ENCODE assay signal across 20 cellular contexts in the genomic region with DNA sequence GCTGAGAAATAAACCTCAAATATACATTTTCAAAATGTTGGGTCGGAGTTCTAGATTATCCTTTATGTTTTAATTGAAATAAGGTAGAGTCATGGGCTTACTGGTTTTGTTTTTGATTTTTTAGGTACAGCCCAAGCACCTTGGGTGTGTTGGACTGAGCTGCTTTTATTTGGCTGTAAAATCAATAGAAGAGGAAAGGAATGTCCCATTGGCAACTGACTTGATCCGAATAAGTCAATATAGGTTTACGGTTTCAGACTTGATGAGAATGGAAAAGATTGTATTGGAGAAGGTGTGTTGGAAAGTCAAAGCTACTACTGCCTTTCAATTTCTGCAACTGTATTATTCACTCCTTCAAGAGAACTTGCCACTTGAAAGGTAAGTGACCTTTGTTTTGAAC. TPM values are rescaled to one million over a fixed set of nuclear protein-coding genes. Genes with fewer than 3 reads are reported as not detected.
A peak's percentile ranks its signal among the peaks of the same experiment; 100 is the strongest.
DNase-seq lines count a peak whose midpoint lies in the region; ATAC-seq, FAIRE-seq and TF ChIP-seq lines count a peak whose summit lies in the region.
"Had no signal": no experiment of that assay in that cellular context is flagged by ENCODE, and none has a peak within 500 bp of the region (broad histone marks: within the 10 kb centered on the region; RNA-seq: fewer than 3 reads in every experiment).

No MANE protein-coding gene starts in this region.

- peaks cover 3 to 43% of the 10 kb centered on the region in 2 experiments; a peak in 3 of 5 replicates for H3K36me3 ChIP-seq in HepG2 (replicated peaks in 1 of 2; ENCODE audit: control insufficient read depth in 1 of 2, insufficient read depth in 2 of 2, low read length in 2 of 2)
- H3K36me3 ChIP-seq in right lobe of liver, result peaks cover 0 to 52% (median 29%) of the 10 kb centered on the region in 4 donors
- H3K36me3 ChIP-seq in hepatocyte (replicated peaks; ENCODE audit: insufficient read depth, low read depth), result peaks cover 6% of the 10 kb centered on the region

- H3K27ac ChIP-seq in HepG2 (ENCODE audit: extremely low read length, insufficient read depth, low read length) (no peak overlapping the region), right lobe of liver (no peak overlapping the region), hepatocyte (no peak overlapping the region)
- H3K27ac ChIP-seq: esophagus muscularis mucosa, pancreas, sigmoid colon, tibial artery had no signal

- H3K27me3 ChIP-seq in HepG2 (ENCODE audit: control insufficient read depth in 1 of 2, insufficient read depth in 2 of 2, low read length in 2 of 2) (no peaks in the 10 kb centered on the region; a peak in 1 of 5 replicates), right lobe of liver (no peaks in the 10 kb centered on the region), hepatocyte (no peaks in the 10 kb centered on the region)
- H3K27me3 ChIP-seq: esophagus muscularis mucosa, pancreas, sigmoid colon, tibial artery had no signal

- H3K4me2 ChIP-seq in HepG2 (ENCODE audit: low read depth, low read length) (peak overlapping the region; percentile 84), hepatocyte (peak overlapping the region; percentile 80)

- H3K36me3 Mint-ChIP-seq in T-cell (peaks cover 25% of the 10 kb centered on the region), type B pancreatic cell (peaks cover 36% of the 10 kb centered on the region)
- H3K36me3 Mint-ChIP-seq in stimulated activated naive B cell treated with anti-CD40 and anti-IgM and Interleukin-4, amounts not matched to agents 10 μg/mL and 1 μg/mL and 100 μg/mL, for 72 hours, result peaks cover 4 to 18% of the 10 kb centered on the region in 2 donors

- H3K4me3 Mint-ChIP-seq in T-cell, result no peak overlapping the region
- H3K4me3 Mint-ChIP-seq in type B pancreatic cell, result peak overlapping the region; percentile 38
- no peak overlapping the region for H3K4me3 Mint-ChIP-seq in stimulated activated naive B cell treated with anti-CD40 and anti-IgM and Interleukin-4, amounts not matched to agents 10 μg/mL and 1 μg/mL and 100 μg/mL, for 72 hours

- TF ChIP-seq POLR2A in HepG2 (IDR thresholded peaks at IDR 0.05; ENCODE audit: insufficient read depth in 1 of 2, low read depth in 2 of 2, low read length in 2 of 2) (no peak), right lobe of liver (IDR thresholded peaks at IDR 0.05) (no peak)

- no peaks in the 10 kb centered on the region for H3K9me2 ChIP-seq in hepatocyte (replicated peaks; ENCODE audit: insufficient read depth)

- no peak for TF ChIP-seq RAD21 in HepG2 (CRISPR knock-in tag; IDR thresholded peaks at IDR 0.05)

- H3K79me2 ChIP-seq in HepG2 (ENCODE audit: insufficient read depth, low read length) (peaks cover 44% of the 10 kb centered on the region), hepatocyte (peaks cover 61% of the 10 kb centered on the region)

- CTCF ChIA-PET in HepG2 (lab: Yijun Ruan, JAX; ENCODE audit: low intra/inter-chr PET ratio, low total read pairs) (no interaction called here), T-cell (lab: Charles Lee) (interaction anchor here in 1 of 2 donors (1.4 to 5.7 kb wide), 4 partner anchors 8 to 32 kb away, joined by 5 to 55 read pairs (median 6); a partner anchor contains a TSS)

- TF ChIP-seq EP300 in HepG2 (IDR thresholded peaks at IDR 0.05; ENCODE audit: low read depth in 2 of 2, low read length in 2 of 2), result no peak
- no peak for TF ChIP-seq EP300 in HepG2 (CRISPR knock-in tag; IDR thresholded peaks at IDR 0.05; ENCODE audit: borderline replicate concordance)

- 97% methylated on average over 3 of the region's 3 CpGs for WGBS in HepG2 (ENCODE audit: low lambda C conversion rate)
- 46% methylated on average over 3 of the region's 3 CpGs for WGBS in right lobe of liver (ENCODE audit: insufficient coverage, low coverage, low lambda C conversion rate, missing lambda C conversion rate)
- WGBS in hepatocyte (ENCODE audit: low lambda C conversion rate, missing lambda C conversion rate), result 85% methylated on average over 3 of the region's 3 CpGs

- H2AFZ ChIP-seq in HepG2 (ENCODE audit: low read length) (no peak overlapping the region), hepatocyte (no peak overlapping the region)

- H3K4me1 Mint-ChIP-seq in T-cell, result peaks cover 38 to 52% (median 52%) of the 10 kb centered on the region in 3 donors
- H3K4me1 Mint-ChIP-seq in type B pancreatic cell (ENCODE audit: unreplicated experiment), result peaks cover 34% of the 10 kb centered on the region
- H3K4me1 Mint-ChIP-seq in stimulated activated naive B cell treated with anti-CD40 and anti-IgM and Interleukin-4, amounts not matched to agents 10 μg/mL and 1 μg/mL and 100 μg/mL, for 72 hours, result peaks cover 7 to 27% of the 10 kb centered on the region in 2 donors

- 0 out of 6 replicates have a peak overlapping the region, but pooled peaks of 1 of the 3 experiments have one; percentile 18 for H3K4me3 ChIP-seq in HepG2 (replicated peaks in 1 of 3; ENCODE audit: insufficient read depth in 1 of 3, low read depth in 2 of 3, low read length in 3 of 3)
- peak overlapping the region in 1 of 3 donors; percentile 85 for H3K4me3 ChIP-seq in right lobe of liver
- no peak overlapping the region for H3K4me3 ChIP-seq in hepatocyte
- H3K4me3 ChIP-seq: esophagus muscularis mucosa, K562, sigmoid colon, tibial artery had no signal

- ATAC-seq in HepG2 (no peak), right lobe of liver (no peak), T-cell (replicated peaks in 1 of 4) (no peak), left lobe of liver (no peak)
- ATAC-seq in stimulated activated naive B cell treated with anti-CD40 and anti-IgM and Interleukin-4, amounts not matched to agents 10 μg/mL and 1 μg/mL and 100 μg/mL, for 72 hours (replicated peaks), result no peak
- ATAC-seq: K562; pancreas; stimulated activated naive CD8-positive, alpha-beta T cell treated with anti-CD3 and anti-CD28 coated beads, Interleukin-15, Interleukin-2, amounts not matched to agents 100 U/mL and 50 U/mL, for 24 hours had no signal

- in situ Hi-C loops in HepG2 (cut with HindIII; ENCODE audit: extremely low pct_ligation_motif_present, low pct_unique_long_range_greater_than_20kb), result no loop called here

- H3K9me3 Mint-ChIP-seq in T-cell (no peaks in the 10 kb centered on the region), type B pancreatic cell (no peaks in the 10 kb centered on the region)
- no peaks in the 10 kb centered on the region for H3K9me3 Mint-ChIP-seq in stimulated activated naive B cell treated with anti-CD40 and anti-IgM and Interleukin-4, amounts not matched to agents 10 μg/mL and 1 μg/mL and 100 μg/mL, for 72 hours

- H3K27ac Mint-ChIP-seq in T-cell (peak overlapping the region; percentile 10 to 59), type B pancreatic cell (no peak overlapping the region)
- no peak overlapping the region for H3K27ac Mint-ChIP-seq in stimulated activated naive B cell treated with anti-CD40 and anti-IgM and Interleukin-4, amounts not matched to agents 10 μg/mL and 1 μg/mL and 100 μg/mL, for 72 hours

- H3K4me1 ChIP-seq in HepG2 (ENCODE audit: insufficient read depth, low read length), result peaks cover 37% of the 10 kb centered on the region
- peaks cover 0 to 32% (median 6%) of the 10 kb centered on the region in 4 donors for H3K4me1 ChIP-seq in right lobe of liver
- H3K4me1 ChIP-seq in hepatocyte (ENCODE audit: insufficient read depth), result peaks cover 18% of the 10 kb centered on the region

- H4K20me1 ChIP-seq in HepG2 (ENCODE audit: insufficient read depth, low read length) (peaks cover 34% of the 10 kb centered on the region), hepatocyte (ENCODE audit: insufficient read depth, poor library complexity, severe bottlenecking) (peaks cover 39% of the 10 kb centered on the region)

- H3K9ac ChIP-seq in HepG2 (ENCODE audit: insufficient read depth, low read depth, low read length), result no peak overlapping the region

- TF ChIP-seq CTCF in HepG2 (CRISPR knock-in tag; IDR thresholded peaks at IDR 0.05), result no peak
- no peak for TF ChIP-seq CTCF in right lobe of liver (IDR thresholded peaks at IDR 0.05)
- TF ChIP-seq CTCF in hepatocyte (IDR thresholded peaks at IDR 0.05; ENCODE audit: poor library complexity), result no peak
- no peak for TF ChIP-seq CTCF in type B pancreatic cell (conservative IDR thresholded peaks at IDR 0.05)

- intact Hi-C loops in HepG2 (cut with micrococcal nuclease; ENCODE audit: unreplicated experiment), result loop anchor here (1.0 kb wide), 1 partner anchor 17 kb away; no protein-coding TSS in a partner anchor
- intact Hi-C loops in right lobe of liver (cut with DNase I), result no loop called here

- H3K27me3 Mint-ChIP-seq in T-cell, result no peaks in the 10 kb centered on the region
- H3K27me3 Mint-ChIP-seq in type B pancreatic cell, result no peaks in the 10 kb centered on the region
- no peaks in the 10 kb centered on the region for H3K27me3 Mint-ChIP-seq in stimulated activated naive B cell treated with anti-CD40 and anti-IgM and Interleukin-4, amounts not matched to agents 10 μg/mL and 1 μg/mL and 100 μg/mL, for 72 hours

- POLR2A ChIA-PET in HepG2 (lab: Yijun Ruan, JAX), result interaction anchor here (9.3 kb wide), 1 partner anchor 18 kb away, joined by 182 read pairs; a partner anchor contains a TSS
- POLR2A ChIA-PET in T-cell (lab: Charles Lee), result interaction anchor here in 1 of 2 donors (2.0 kb wide), 1 partner anchor 18 kb away, joined by 14 read pairs; a partner anchor contains a TSS

- FAIRE-seq in HepG2 (lab: Jason Lieb, UNC), result no peak
- FAIRE-seq: GM18507, K562, pancreas had no signal

- H3K9me3 ChIP-seq in HepG2 (ENCODE audit: low read length), result no peaks in the 10 kb centered on the region
- no peaks in the 10 kb centered on the region for H3K9me3 ChIP-seq in right lobe of liver
- no peaks in the 10 kb centered on the region for H3K9me3 ChIP-seq in hepatocyte (ENCODE audit: low read depth)
- H3K9me3 ChIP-seq: esophagus muscularis mucosa, pancreas, sigmoid colon, tibial artery had no signal

- no TSS peak for BruUV-seq in HepG2 (replicated peaks; lab: Mats Ljungman, UMichigan)

- DNase-seq in HepG2 (ENCODE audit: low spot score) (no peak), right lobe of liver (no peak), T-cell (no peak), hepatocyte (ENCODE audit: low spot score) (no peak), type B pancreatic cell (ENCODE audit: extremely low spot score, unreplicated experiment) (no peak), glomerular visceral epithelial cell (ENCODE audit: extremely low spot score) (no peak), left lobe of liver (ENCODE audit: low spot score) (no peak)
- no peak for DNase-seq in stimulated activated naive B cell treated with anti-CD40 and anti-IgM and Interleukin-4, amounts not matched to agents 10 μg/mL and 1 μg/mL and 100 μg/mL, for 72 hours
- DNase-seq: activated CD4-positive, alpha-beta T cell treated with anti-CD3 and anti-CD28 coated beads, Interleukin-2, amount 50 U/mL, for 48 hours; COR-L47; effector CD4-positive, alpha-beta T cell; NCI-H1092; NCI-H2081 treated with DMSO at 0.1 percent for 48 hours; pancreas; sigmoid colon; stimulated activated naive CD8-positive, alpha-beta T cell treated with anti-CD3 and anti-CD28 coated beads, Interleukin-15, Interleukin-2, amounts not matched to agents 100 U/mL and 50 U/mL, for 24 hours; tibial artery had no signal

RNA-seq across cellular contexts. Expression of a gene that starts 3.6 kb away (rescaled TPM):
- total RNA-seq in HepG2 (2016; rRNA removed; fragmentation: Illumina TruSeq; extraction: Trizol) (353 and 516 TPM in 2 replicates), right lobe of liver (100 to 1,000 TPM in 1 of 6 experiments, 10 to 100 TPM in 5; 47.7 to 146 (median 80.1) TPM), T-cell (100 to 1,000 TPM; 108 to 129 (median 112) TPM), hepatocyte (332 and 390 TPM in 2 replicates), type B pancreatic cell (ENCODE audit: low replicate concordance) (214 and 226 TPM in 2 replicates), left lobe of liver (89.5 TPM)
- total RNA-seq in HepG2 (2016; cell fraction: cytosol; rRNA removed; fragmentation: Illumina TruSeq; extraction: Trizol; ENCODE audit: low read depth), result 171 and 222 TPM in 2 replicates
- 344 and 513 TPM in 2 replicates for total RNA-seq in HepG2 (2016; cell fraction: insoluble cytoplasmic fraction; rRNA removed; fragmentation: Illumina TruSeq; extraction: Trizol)
- 489 and 661 TPM in 2 replicates for total RNA-seq in HepG2 (2016; cell fraction: membrane; rRNA removed; fragmentation: Illumina TruSeq; extraction: Trizol)
- total RNA-seq in HepG2 (2016; cell fraction: nucleus; rRNA removed; fragmentation: Illumina TruSeq; extraction: Trizol), result 151 and 183 TPM in 2 replicates
- polyA plus RNA-seq in HepG2 (2011; rRNA removed) (126 and 181 TPM in 2 replicates), hepatocyte (141 and 158 TPM in 2 replicates)
- 77.6 and 97.0 TPM in 2 replicates for polyA plus RNA-seq in HepG2 (2011; cell fraction: cytosol; rRNA removed)
- polyA plus RNA-seq in HepG2 (2011; cell fraction: nucleus; rRNA removed), result 33.8 and 51.9 TPM in 2 replicates
- 266 and 303 TPM in 2 replicates for polyA plus RNA-seq in HepG2 (2012)
- polyA plus RNA-seq in HepG2 (2016; cell fraction: cytosol; fragmentation: Illumina TruSeq; extraction: Trizol; ENCODE audit: low read depth), result 201 and 216 TPM in 2 replicates
- polyA plus RNA-seq in HepG2 (2016; cell fraction: insoluble cytoplasmic fraction; fragmentation: Illumina TruSeq; extraction: Trizol; ENCODE audit: low read depth), result 389 and 398 TPM in 2 replicates
- polyA plus RNA-seq in HepG2 (2016; cell fraction: membrane; fragmentation: Illumina TruSeq; extraction: Trizol; ENCODE audit: low read depth), result 391 and 469 TPM in 2 replicates
- 161 and 166 TPM in 2 replicates for polyA plus RNA-seq in HepG2 (2016; cell fraction: nucleus; fragmentation: Illumina TruSeq; extraction: Trizol; ENCODE audit: insufficient read depth, low read depth)
- polyA minus RNA-seq in HepG2 (2011; rRNA and poly(A)+ RNA removed; ENCODE audit: low replicate concordance), result 56.2 and 117 TPM in 2 replicates
- 177 and 216 TPM in 2 replicates for polyA minus RNA-seq in HepG2 (2011; cell fraction: cytosol; rRNA and poly(A)+ RNA removed)
- polyA minus RNA-seq in HepG2 (2011; cell fraction: nucleus; rRNA and poly(A)+ RNA removed), result 101 and 119 TPM in 2 replicates

RNA-seq across cellular contexts. Expression of a gene that starts 18.9 kb away (rescaled TPM):
- total RNA-seq in HepG2 (2016; rRNA removed; fragmentation: Illumina TruSeq; extraction: Trizol) (39.2 and 40.9 TPM in 2 replicates), right lobe of liver (10 to 100 TPM in 4 of 6 experiments, 1 to 10 TPM in 2; 2.0 to 16.9 (median 11.8) TPM), T-cell (10 to 100 TPM; 18.9 to 29.9 (median 29.3) TPM), hepatocyte (15.3 and 18.8 TPM in 2 replicates), type B pancreatic cell (ENCODE audit: low replicate concordance) (23.0 and 30.4 TPM in 2 replicates), left lobe of liver (17.9 TPM)
- total RNA-seq in HepG2 (2016; cell fraction: cytosol; rRNA removed; fragmentation: Illumina TruSeq; extraction: Trizol; ENCODE audit: low read depth), result 18.5 and 20.2 TPM in 2 replicates
- 39.1 and 40.7 TPM in 2 replicates for total RNA-seq in HepG2 (2016; cell fraction: insoluble cytoplasmic fraction; rRNA removed; fragmentation: Illumina TruSeq; extraction: Trizol)
- total RNA-seq in HepG2 (2016; cell fraction: membrane; rRNA removed; fragmentation: Illumina TruSeq; extraction: Trizol), result 48.1 and 48.6 TPM in 2 replicates
- 24.0 and 26.0 TPM in 2 replicates for total RNA-seq in HepG2 (2016; cell fraction: nucleus; rRNA removed; fragmentation: Illumina TruSeq; extraction: Trizol)
- polyA plus RNA-seq in HepG2 (2011; rRNA removed) (9.6 and 14.8 TPM in 2 replicates), hepatocyte (74.6 and 79.5 TPM in 2 replicates)
- 5.6 and 9.1 TPM in 2 replicates for polyA plus RNA-seq in HepG2 (2011; cell fraction: cytosol; rRNA removed)
- polyA plus RNA-seq in HepG2 (2011; cell fraction: nucleus; rRNA removed), result 5.7 and 10.0 TPM in 2 replicates
- polyA plus RNA-seq in HepG2 (2012), result 25.1 and 33.5 TPM in 2 replicates
- polyA plus RNA-seq in HepG2 (2016; cell fraction: cytosol; fragmentation: Illumina TruSeq; extraction: Trizol; ENCODE audit: low read depth), result 21.4 and 34.4 TPM in 2 replicates
- 45.6 and 45.7 TPM in 2 replicates for polyA plus RNA-seq in HepG2 (2016; cell fraction: insoluble cytoplasmic fraction; fragmentation: Illumina TruSeq; extraction: Trizol; ENCODE audit: low read depth)
- 33.8 and 40.8 TPM in 2 replicates for polyA plus RNA-seq in HepG2 (2016; cell fraction: membrane; fragmentation: Illumina TruSeq; extraction: Trizol; ENCODE audit: low read depth)
- 30.7 and 35.5 TPM in 2 replicates for polyA plus RNA-seq in HepG2 (2016; cell fraction: nucleus; fragmentation: Illumina TruSeq; extraction: Trizol; ENCODE audit: insufficient read depth, low read depth)
- polyA minus RNA-seq in HepG2 (2011; rRNA and poly(A)+ RNA removed; ENCODE audit: low replicate concordance), result 2.7 and 4.6 TPM in 2 replicates
- 3.0 and 5.1 TPM in 2 replicates for polyA minus RNA-seq in HepG2 (2011; cell fraction: cytosol; rRNA and poly(A)+ RNA removed)
- polyA minus RNA-seq in HepG2 (2011; cell fraction: nucleus; rRNA and poly(A)+ RNA removed), result 13.8 and 15.5 TPM in 2 replicates

RNA-seq across cellular contexts. Expression of a gene that starts 19.5 kb away (rescaled TPM):
- total RNA-seq in HepG2 (2016; rRNA removed; fragmentation: Illumina TruSeq; extraction: Trizol) (48.3 and 82.7 TPM in 2 replicates), right lobe of liver (1 to 10 TPM in 4 of 6 experiments, under 1 TPM in 2; 0.11 to 3.0 (median 1.1) TPM), T-cell (under 1 TPM; 0.41 to 0.88 (median 0.84) TPM), hepatocyte (9.8 and 10.6 TPM in 2 replicates), type B pancreatic cell (ENCODE audit: low replicate concordance) (11.3 and 25.9 TPM in 2 replicates), left lobe of liver (0.33 TPM)
- 5.5 and 6.4 TPM in 2 replicates for total RNA-seq in HepG2 (2016; cell fraction: cytosol; rRNA removed; fragmentation: Illumina TruSeq; extraction: Trizol; ENCODE audit: low read depth)
- total RNA-seq in HepG2 (2016; cell fraction: insoluble cytoplasmic fraction; rRNA removed; fragmentation: Illumina TruSeq; extraction: Trizol), result 49.7 and 80.9 TPM in 2 replicates
- total RNA-seq in HepG2 (2016; cell fraction: membrane; rRNA removed; fragmentation: Illumina TruSeq; extraction: Trizol), result 14.7 and 18.6 TPM in 2 replicates
- total RNA-seq in HepG2 (2016; cell fraction: nucleus; rRNA removed; fragmentation: Illumina TruSeq; extraction: Trizol), result 37.9 and 39.0 TPM in 2 replicates
- polyA plus RNA-seq in HepG2 (2011; rRNA removed) (4.6 and 8.5 TPM in 2 replicates), hepatocyte (5.2 and 5.7 TPM in 2 replicates)
- 4.6 and 5.2 TPM in 2 replicates for polyA plus RNA-seq in HepG2 (2011; cell fraction: cytosol; rRNA removed)
- 2.9 and 3.8 TPM in 2 replicates for polyA plus RNA-seq in HepG2 (2011; cell fraction: nucleus; rRNA removed)
- 8.3 and 17.9 TPM in 2 replicates for polyA plus RNA-seq in HepG2 (2012)
- polyA plus RNA-seq in HepG2 (2016; cell fraction: cytosol; fragmentation: Illumina TruSeq; extraction: Trizol; ENCODE audit: low read depth), result 1.7 and 2.4 TPM in 2 replicates
- 48.9 and 49.4 TPM in 2 replicates for polyA plus RNA-seq in HepG2 (2016; cell fraction: insoluble cytoplasmic fraction; fragmentation: Illumina TruSeq; extraction: Trizol; ENCODE audit: low read depth)
- polyA plus RNA-seq in HepG2 (2016; cell fraction: membrane; fragmentation: Illumina TruSeq; extraction: Trizol; ENCODE audit: low read depth), result 3.8 and 6.0 TPM in 2 replicates
- 33.3 and 34.0 TPM in 2 replicates for polyA plus RNA-seq in HepG2 (2016; cell fraction: nucleus; fragmentation: Illumina TruSeq; extraction: Trizol; ENCODE audit: insufficient read depth, low read depth)
- 3.1 and 6.2 TPM in 2 replicates for polyA minus RNA-seq in HepG2 (2011; rRNA and poly(A)+ RNA removed; ENCODE audit: low replicate concordance)
- 8.4 and 8.8 TPM in 2 replicates for polyA minus RNA-seq in HepG2 (2011; cell fraction: cytosol; rRNA and poly(A)+ RNA removed)
- 10.6 and 11.1 TPM in 2 replicates for polyA minus RNA-seq in HepG2 (2011; cell fraction: nucleus; rRNA and poly(A)+ RNA removed)

Comparison
In these comparisons a context has a peak if more than half of its experiments do, and no peak if none do; other contexts are left out.
1. H3K27ac Mint-ChIP-seq: peak in T-cell (2 of 2); none in type B pancreatic cell (single experiment) and stimulated activated naive B cell treated with anti-CD40 and anti-IgM and Interleukin-4, amounts not matched to agents 10 μg/mL and 1 μg/mL and 100 μg/mL, for 72 hours (single experiment).